ENCODE assay signal across 22 cellular contexts in genomic region chr3:120101624-120102023, GRCh38. TPM values are rescaled to one million over a fixed set of nuclear protein-coding genes. Genes with fewer than 3 reads are reported as not detected.
DNase-seq lines count a peak whose midpoint lies in the region; ATAC-seq and TF ChIP-seq lines count a peak whose summit lies in the region.
"Had no signal": no experiment of that assay in that cellular context is flagged by ENCODE, and none has a peak within 500 bp of the region (broad histone marks: within the 10 kb centered on the region; RNA-seq: fewer than 3 reads in every experiment).

No MANE protein-coding gene starts in this region.

- H3K36me3 Mint-ChIP-seq in T-helper 17 cell (ENCODE audit: low read depth): peaks cover 6% of the 10 kb centered on the region
- peaks cover 19% of the 10 kb centered on the region for H3K36me3 Mint-ChIP-seq in activated T-helper 2 cell treated with anti-CD3 and anti-CD28 coated beads, Interferon-gamma antibody, Interleukin-2, Interleukin-4, amounts not matched to agents 10 μg/mL and 5 μg/mL and 100 μg/mL, durations not matched to agents 14 hours and 24 hours and 36 hours (ENCODE audit: low read depth)

- H3K9me2 ChIP-seq in Karpas-422 (replicated peaks; ENCODE audit: insufficient read depth, low read length): no peaks in the 10 kb centered on the region

- peak overlapping the region; percentile 47 for H3K27ac Mint-ChIP-seq in T-helper 17 cell
- no peak overlapping the region for H3K27ac Mint-ChIP-seq in activated T-helper 2 cell treated with anti-CD3 and anti-CD28 coated beads, Interferon-gamma antibody, Interleukin-2, Interleukin-4, amounts not matched to agents 10 μg/mL and 5 μg/mL and 100 μg/mL, durations not matched to agents 14 hours and 24 hours and 36 hours
- H3K27ac Mint-ChIP-seq: CD8-positive, alpha-beta T cell; T-cell had no signal

- no peaks in the 10 kb centered on the region for H3K27me3 Mint-ChIP-seq in T-helper 17 cell
- H3K27me3 Mint-ChIP-seq in activated T-helper 2 cell treated with anti-CD3 and anti-CD28 coated beads, Interferon-gamma antibody, Interleukin-2, Interleukin-4, amounts not matched to agents 10 μg/mL and 5 μg/mL and 100 μg/mL, durations not matched to agents 14 hours and 24 hours and 36 hours (ENCODE audit: low read depth): no peaks in the 10 kb centered on the region
- H3K27me3 Mint-ChIP-seq: T-cell had no signal

- peaks cover 5% of the 10 kb centered on the region for H3K4me1 Mint-ChIP-seq in T-helper 17 cell
- peaks cover 15% of the 10 kb centered on the region for H3K4me1 Mint-ChIP-seq in activated T-helper 2 cell treated with anti-CD3 and anti-CD28 coated beads, Interferon-gamma antibody, Interleukin-2, Interleukin-4, amounts not matched to agents 10 μg/mL and 5 μg/mL and 100 μg/mL, durations not matched to agents 14 hours and 24 hours and 36 hours (ENCODE audit: low read depth)

- H3K27ac ChIP-seq in left ventricle myocardium inferior (replicated peaks) (peak overlapping the region; percentile 22), Karpas-422 (ENCODE audit: low read length) (no peak overlapping the region)
- H3K27ac ChIP-seq: KMS-11, PC-9 had no signal

- H3K4me3 ChIP-seq in left ventricle myocardium inferior (no peak overlapping the region), Karpas-422 (ENCODE audit: low read length) (no peak overlapping the region)
- H3K4me3 ChIP-seq: PC-9 had no signal

- H3K36me3 ChIP-seq in left ventricle myocardium inferior (no peaks in the 10 kb centered on the region), Karpas-422 (ENCODE audit: insufficient read depth, low read length) (peaks cover 18% of the 10 kb centered on the region)

- H3K9ac ChIP-seq in Karpas-422 (ENCODE audit: low read length): no peak overlapping the region
- H3K9ac ChIP-seq: KMS-11 had no signal

- intact Hi-C loops in left ventricle myocardium inferior (cut with micrococcal nuclease): no loop called here
- intact Hi-C loops in cardiac septum (cut with DNase I): no loop called here
- intact Hi-C loops in activated T-helper 2 cell treated with anti-CD3 and anti-CD28 coated beads, Interferon-gamma antibody, Interleukin-2, Interleukin-4, amounts not matched to agents 10 μg/mL and 5 μg/mL and 100 μg/mL, durations not matched to agents 14 hours and 24 hours and 36 hours (cut with micrococcal nuclease): no loop called here

- ATAC-seq in HG02884 (IDR thresholded peaks at IDR 0.05; ENCODE audit: unreplicated experiment): peak; percentile 51
- ATAC-seq in T-helper 17 cell: no peak
- ATAC-seq: CD8-positive, alpha-beta T cell; T-cell had no signal

- H3K27me3 ChIP-seq in left ventricle myocardium inferior (ENCODE audit: low read depth): no peaks in the 10 kb centered on the region
- H3K27me3 ChIP-seq in Karpas-422 (ENCODE audit: low read length): no peaks in the 10 kb centered on the region

- H3K9me3 Mint-ChIP-seq in activated T-helper 2 cell treated with anti-CD3 and anti-CD28 coated beads, Interferon-gamma antibody, Interleukin-2, Interleukin-4, amounts not matched to agents 10 μg/mL and 5 μg/mL and 100 μg/mL, durations not matched to agents 14 hours and 24 hours and 36 hours: no peaks in the 10 kb centered on the region
- H3K9me3 Mint-ChIP-seq: CD8-positive, alpha-beta T cell; T-cell had no signal

- no peak overlapping the region for H2AFZ ChIP-seq in Karpas-422 (ENCODE audit: low read length)
- H2AFZ ChIP-seq: PC-9 had no signal

- no peaks in the 10 kb centered on the region for H4K20me1 ChIP-seq in Karpas-422 (ENCODE audit: insufficient read depth, low read depth, low read length)

- no peak for TF ChIP-seq CTCF in left ventricle myocardium inferior (IDR thresholded peaks at IDR 0.05; ENCODE audit: borderline replicate concordance)

- no peak overlapping the region for H3K4me2 ChIP-seq in Karpas-422 (ENCODE audit: low read depth, low read length, poor library complexity, severe bottlenecking)
- H3K4me2 ChIP-seq: KMS-11, PC-9 had no signal

- peaks cover 32% of the 10 kb centered on the region for H3K4me1 ChIP-seq in left ventricle myocardium inferior
- peaks cover 12% of the 10 kb centered on the region for H3K4me1 ChIP-seq in Karpas-422 (ENCODE audit: low read length)

- peaks cover 13% of the 10 kb centered on the region for H3K79me2 ChIP-seq in Karpas-422 (ENCODE audit: low read length)

- H3K4me3 Mint-ChIP-seq in T-helper 17 cell: no peak overlapping the region
- no peak overlapping the region for H3K4me3 Mint-ChIP-seq in activated T-helper 2 cell treated with anti-CD3 and anti-CD28 coated beads, Interferon-gamma antibody, Interleukin-2, Interleukin-4, amounts not matched to agents 10 μg/mL and 5 μg/mL and 100 μg/mL, durations not matched to agents 14 hours and 24 hours and 36 hours (ENCODE audit: low read depth)
- H3K4me3 Mint-ChIP-seq: CD8-positive, alpha-beta T cell; T-cell had no signal

- no peak for DNase-seq in left ventricle myocardium inferior
- DNase-seq in cardiac septum (ENCODE audit: low spot score): no peak
- DNase-seq in T-helper 17 cell: no peak
- DNase-seq in activated T-helper 2 cell treated with anti-CD3 and anti-CD28 coated beads, Interferon-gamma antibody, Interleukin-2, Interleukin-4, amounts not matched to agents 10 μg/mL and 5 μg/mL and 100 μg/mL, durations not matched to agents 14 hours and 24 hours and 36 hours (ENCODE audit: low spot score): no peak
- DNase-seq in Karpas-422: no peak
- DNase-seq in epidermal melanocyte (ENCODE audit: insufficient read length, low spot score): no peak
- no peak for DNase-seq in SK-N-DZ (ENCODE audit: low spot score)
- DNase-seq: AML-193; C1 segment of cervical spinal cord; Calu3; CD8-positive, alpha-beta T cell; DMS153; GOT3; HCEC 1CT; MV-4-11; NCI-H2081 treated with DMSO at 0.1 percent for 48 hours; NCI-H526 treated with DMSO at 0.1 percent for 48 hours; PC-9; RPMI8226; T-cell had no signal

- H3K9me3 ChIP-seq in left ventricle myocardium inferior (replicated peaks) (no peaks in the 10 kb centered on the region), T-helper 17 cell (ENCODE audit: control insufficient read depth, low read length, poor library complexity, severe bottlenecking) (no peaks in the 10 kb centered on the region), Karpas-422 (ENCODE audit: low read length) (no peaks in the 10 kb centered on the region)

RNA-seq across cellular contexts. Expression of gene GSK3B, which starts 7.4 kb away (rescaled TPM):
- total RNA-seq in left ventricle myocardium inferior: 42.5 TPM
- 46.8 TPM for total RNA-seq in cardiac septum
- 10 to 100 TPM; 42.2 to 45.2 TPM for total RNA-seq in T-helper 17 cell
- total RNA-seq in activated T-helper 2 cell treated with anti-CD3 and anti-CD28 coated beads, Interferon-gamma antibody, Interleukin-2, Interleukin-4, amounts not matched to agents 10 μg/mL and 5 μg/mL and 100 μg/mL, durations not matched to agents 14 hours and 24 hours and 36 hours: 34.4 and 35.7 TPM in 2 replicates
- 48.7 and 67.1 TPM in 2 replicates for total RNA-seq in Karpas-422 (2014; rRNA removed; shearing (Covaris generic); ENCODE audit: low replicate concordance)
- polyA plus RNA-seq in SK-N-DZ (2014; cell fraction: cytosol; rRNA removed): 26.5 and 37.2 TPM in 2 replicates
- polyA plus RNA-seq in SK-N-DZ (2014; cell fraction: nucleus; rRNA removed): 10.2 and 14.9 TPM in 2 replicates
